Comparison of ENCODE assay signal across 20 cellular contexts in genomic region chr5:39149966-39150365, GRCh38.
DNase-seq lines count a peak whose midpoint lies in the region; ATAC-seq and TF ChIP-seq lines count a peak whose summit lies in the region.
"Had no signal": no experiment of that assay in that cellular context is flagged by ENCODE, and none has a peak within 500 bp of the region (broad histone marks: within the 10 kb centered on the region; RNA-seq: fewer than 3 reads in every experiment).

No MANE protein-coding gene starts in this region.

- H3K4me1 Mint-ChIP-seq in activated CD4-positive, alpha-beta T cell treated with anti-CD3 and anti-CD28 coated beads, Interleukin-2, amount 10 ng/mL, durations not matched to agents 24 days and 14 days: peaks cover 46% of the 10 kb centered on the region
- H3K4me1 Mint-ChIP-seq in natural killer cell treated with Interleukin-12 subunit alpha and Interleukin-12 subunit beta and Interleukin-15 and Interleukin-18, amount 100 ng/mL, for 72 hours (ENCODE audit: low read depth in 2 of 2): peaks cover 28 to 29% of the 10 kb centered on the region in 2 donors

- no peaks in the 10 kb centered on the region for H3K9me2 ChIP-seq in HCT116 (ENCODE audit: insufficient read depth)

- H3K36me3 ChIP-seq in HCT116 (ENCODE audit: control insufficient read depth in 1 of 2, insufficient read depth in 2 of 2, low read length in 2 of 2): no peaks in the 10 kb centered on the region

- no peak for TF ChIP-seq CTCF in HCT116 (IDR thresholded peaks at IDR 0.05 in 2 of 3, conservative IDR thresholded peaks at IDR 0.05 in 1 of 3; ENCODE audit: borderline replicate concordance in 1 of 3, insufficient read depth in 1 of 3, low read depth in 2 of 3, low read length in 2 of 3)

- no peaks in the 10 kb centered on the region for H3K9me3 ChIP-seq in HCT116 (ENCODE audit: control insufficient read depth in 1 of 2, insufficient read depth in 1 of 2, low read depth in 1 of 2, low read length in 2 of 2)

- no peaks in the 10 kb centered on the region for H3K27me3 ChIP-seq in HCT116 (ENCODE audit: insufficient read depth, low read length)

- H2AFZ ChIP-seq in HCT116 (ENCODE audit: low read depth, low read length, poor library complexity, severe bottlenecking): peak overlapping the region; percentile 73

- H3K27ac Mint-ChIP-seq in activated CD4-positive, alpha-beta T cell treated with anti-CD3 and anti-CD28 coated beads, Interleukin-2, amount 10 ng/mL, durations not matched to agents 24 days and 14 days: peak overlapping the region; percentile 68
- peak overlapping the region; percentile 20 to 77 for H3K27ac Mint-ChIP-seq in activated naive CD4-positive, alpha-beta T cell treated with anti-CD3 and anti-CD28 coated beads, Interleukin-2, amount 50 U/mL, for 72 hours
- H3K27ac Mint-ChIP-seq in natural killer cell treated with Interleukin-12 subunit alpha and Interleukin-12 subunit beta and Interleukin-15 and Interleukin-18, amount 100 ng/mL, for 72 hours: peak overlapping the region; percentile 54 to 72
- H3K27ac Mint-ChIP-seq: stimulated activated naive B cell treated with anti-CD40 and anti-IgM and Interleukin-4, amounts not matched to agents 10 μg/mL and 1 μg/mL and 100 μg/mL, for 72 hours had no signal

- TF ChIP-seq POLR2A in HCT116 (IDR thresholded peaks at IDR 0.05; ENCODE audit: borderline replicate concordance, extremely low read depth, insufficient read depth, insufficient read length): no peak

- H3K4me2 ChIP-seq in HCT116 (ENCODE audit: low read length): no peak overlapping the region

- no peaks in the 10 kb centered on the region for H3K4me1 ChIP-seq in HCT116 (ENCODE audit: control insufficient read depth in 1 of 2, insufficient read depth in 2 of 2, low read length in 2 of 2)

- H3K4me3 ChIP-seq in HCT116 (replicated peaks in 1 of 2; ENCODE audit: low read depth in 1 of 2, low read length in 2 of 2): no peak overlapping the region
- H3K4me3 ChIP-seq: lung had no signal

- RAD21 ChIA-PET in HCT116 (lab: Charles Lee; ENCODE audit: low non-redundant PET in 1 of 2, low total read pairs in 2 of 2, uncharacterized antibody in 2 of 2, unreplicated experiment in 2 of 2): no interaction called here

- no peak overlapping the region for H3K9ac ChIP-seq in HCT116 (ENCODE audit: low read length)

- H3K27ac ChIP-seq in HCT116 (ENCODE audit: low read depth, low read length) (no peak overlapping the region), caudate nucleus (ENCODE audit: low read depth, low read length) (no peak overlapping the region)
- H3K27ac ChIP-seq: HL-60 had no signal

- no peak for DNase-seq in activated CD4-positive, alpha-beta T cell treated with anti-CD3 and anti-CD28 coated beads, Interleukin-2, amount 10 ng/mL, durations not matched to agents 24 days and 14 days
- no peak for DNase-seq in activated CD4-positive, alpha-beta T cell treated with anti-CD3 and anti-CD28 coated beads, Interleukin-2, amount 50 U/mL, for 4 hours
- DNase-seq in HCT116 (ENCODE audit: low read depth, low spot score) (no peak), caudate nucleus (lab: John Stamatoyannopoulos, UW) (no peak), NCI-H128 (lab: John Stamatoyannopoulos, UW; ENCODE audit: unreplicated experiment) (no peak)
- DNase-seq in activated naive CD4-positive, alpha-beta T cell treated with anti-CD3 and anti-CD28 coated beads, Interleukin-2, amount 50 U/mL, for 72 hours (ENCODE audit: low spot score in 2 of 2): no peak
- DNase-seq in natural killer cell treated with Interleukin-12 subunit alpha and Interleukin-12 subunit beta and Interleukin-15 and Interleukin-18, amount 100 ng/mL, for 72 hours (ENCODE audit: low spot score): no peak
- DNase-seq: activated T-cell treated with anti-CD3 and anti-CD28 coated beads, Interleukin-2, amount 50 U/mL, for 1 hour; cortex of kidney; erythroblast; KBM-7; naive B cell; NCI-H1105 treated with DMSO at 0.1 percent for 48 hours; stimulated activated CD4-positive, alpha-beta T cell treated with anti-CD3 and anti-CD28 coated beads, Interleukin-12 subunit alpha, Interleukin-12 subunit beta, amount 100 ng/mL, for 4 hours; stimulated activated naive B cell treated with anti-CD40 and anti-IgM and Interleukin-4, amounts not matched to agents 10 μg/mL and 1 μg/mL and 100 μg/mL, for 72 hours; trophoblast cell had no signal

- no peaks in the 10 kb centered on the region for H3K9me3 Mint-ChIP-seq in activated CD4-positive, alpha-beta T cell treated with anti-CD3 and anti-CD28 coated beads, Interleukin-2, amount 10 ng/mL, durations not matched to agents 24 days and 14 days
- no peaks in the 10 kb centered on the region for H3K9me3 Mint-ChIP-seq in activated naive CD4-positive, alpha-beta T cell treated with anti-CD3 and anti-CD28 coated beads, Interleukin-2, amount 50 U/mL, for 72 hours
- no peaks in the 10 kb centered on the region for H3K9me3 Mint-ChIP-seq in natural killer cell treated with Interleukin-12 subunit alpha and Interleukin-12 subunit beta and Interleukin-15 and Interleukin-18, amount 100 ng/mL, for 72 hours
- H3K9me3 Mint-ChIP-seq: naive B cell; stimulated activated naive B cell treated with anti-CD40 and anti-IgM and Interleukin-4, amounts not matched to agents 10 μg/mL and 1 μg/mL and 100 μg/mL, for 72 hours had no signal

- intact Hi-C loops in activated CD4-positive, alpha-beta T cell treated with anti-CD3 and anti-CD28 coated beads, Interleukin-2, amount 10 ng/mL, durations not matched to agents 24 days and 14 days (cut with micrococcal nuclease): loop anchor here (1.0 to 10.0 kb wide), 5 partner anchors 15 to 395 kb away; no protein-coding TSS in a partner anchor
- intact Hi-C loops in HCT116 (cut with micrococcal nuclease): loop anchor here (1.0 to 5.0 kb wide), 3 partner anchors 133 to 420 kb away; no protein-coding TSS in a partner anchor

- CTCF ChIA-PET in HCT116 (lab: Charles Lee): interaction anchor here (1.0 kb wide), 1 partner anchor 68 kb away, joined by 3 read pairs; no protein-coding TSS in a partner anchor

- ATAC-seq in HCT116 (no peak), HG03097 (IDR thresholded peaks at IDR 0.05; ENCODE audit: low FRiP score, unreplicated experiment) (no peak)
- no peak for ATAC-seq in activated naive CD4-positive, alpha-beta T cell treated with anti-CD3 and anti-CD28 coated beads, Interleukin-2, amount 50 U/mL, for 72 hours
- ATAC-seq in natural killer cell treated with Interleukin-12 subunit alpha and Interleukin-12 subunit beta and Interleukin-15 and Interleukin-18, amount 100 ng/mL, for 72 hours: no peak
- ATAC-seq: activated CD4-positive, CD25-positive, alpha-beta regulatory T cell treated with anti-CD3 and anti-CD28 coated beads, Interleukin-2, amount 50 U/mL, for 24 hours; stimulated activated naive B cell treated with anti-CD40 and anti-IgM and Interleukin-4, amounts not matched to agents 10 μg/mL and 1 μg/mL and 100 μg/mL, for 72 hours had no signal

- H3K36me3 Mint-ChIP-seq in activated CD4-positive, alpha-beta T cell treated with anti-CD3 and anti-CD28 coated beads, Interleukin-2, amount 10 ng/mL, durations not matched to agents 24 days and 14 days (ENCODE audit: low read depth): peaks cover 42% of the 10 kb centered on the region
- peaks cover 23 to 38% of the 10 kb centered on the region in 2 donors for H3K36me3 Mint-ChIP-seq in activated naive CD4-positive, alpha-beta T cell treated with anti-CD3 and anti-CD28 coated beads, Interleukin-2, amount 50 U/mL, for 72 hours
- peaks cover 14% of the 10 kb centered on the region for H3K36me3 Mint-ChIP-seq in natural killer cell treated with Interleukin-12 subunit alpha and Interleukin-12 subunit beta and Interleukin-15 and Interleukin-18, amount 100 ng/mL, for 72 hours
- H3K36me3 Mint-ChIP-seq: stimulated activated naive B cell treated with anti-CD40 and anti-IgM and Interleukin-4, amounts not matched to agents 10 μg/mL and 1 μg/mL and 100 μg/mL, for 72 hours had no signal

- no peak for TF ChIP-seq RAD21 in HCT116 (IDR thresholded peaks at IDR 0.05; ENCODE audit: low read depth)

- BruUV-seq in HCT116 (replicated peaks; lab: Mats Ljungman, UMichigan): no TSS peak

- H4K20me1 ChIP-seq in HCT116 (ENCODE audit: insufficient read depth): no peaks in the 10 kb centered on the region

- POLR2A ChIA-PET in HCT116 (lab: Charles Lee): no interaction called here

- H3K4me3 Mint-ChIP-seq in activated CD4-positive, alpha-beta T cell treated with anti-CD3 and anti-CD28 coated beads, Interleukin-2, amount 10 ng/mL, durations not matched to agents 24 days and 14 days: no peak overlapping the region
- H3K4me3 Mint-ChIP-seq in natural killer cell treated with Interleukin-12 subunit alpha and Interleukin-12 subunit beta and Interleukin-15 and Interleukin-18, amount 100 ng/mL, for 72 hours: no peak overlapping the region
- H3K4me3 Mint-ChIP-seq: naive B cell; stimulated activated naive B cell treated with anti-CD40 and anti-IgM and Interleukin-4, amounts not matched to agents 10 μg/mL and 1 μg/mL and 100 μg/mL, for 72 hours had no signal

- H3K79me2 ChIP-seq in HCT116 (ENCODE audit: insufficient read depth, low read length): no peaks in the 10 kb centered on the region

- no peaks in the 10 kb centered on the region for H3K27me3 Mint-ChIP-seq in activated CD4-positive, alpha-beta T cell treated with anti-CD3 and anti-CD28 coated beads, Interleukin-2, amount 10 ng/mL, durations not matched to agents 24 days and 14 days
- no peaks in the 10 kb centered on the region for H3K27me3 Mint-ChIP-seq in natural killer cell treated with Interleukin-12 subunit alpha and Interleukin-12 subunit beta and Interleukin-15 and Interleukin-18, amount 100 ng/mL, for 72 hours
- H3K27me3 Mint-ChIP-seq: naive B cell; stimulated activated naive B cell treated with anti-CD40 and anti-IgM and Interleukin-4, amounts not matched to agents 10 μg/mL and 1 μg/mL and 100 μg/mL, for 72 hours had no signal
